9 cellular contexts compared by ENCODE assay signal in the genomic region with DNA sequence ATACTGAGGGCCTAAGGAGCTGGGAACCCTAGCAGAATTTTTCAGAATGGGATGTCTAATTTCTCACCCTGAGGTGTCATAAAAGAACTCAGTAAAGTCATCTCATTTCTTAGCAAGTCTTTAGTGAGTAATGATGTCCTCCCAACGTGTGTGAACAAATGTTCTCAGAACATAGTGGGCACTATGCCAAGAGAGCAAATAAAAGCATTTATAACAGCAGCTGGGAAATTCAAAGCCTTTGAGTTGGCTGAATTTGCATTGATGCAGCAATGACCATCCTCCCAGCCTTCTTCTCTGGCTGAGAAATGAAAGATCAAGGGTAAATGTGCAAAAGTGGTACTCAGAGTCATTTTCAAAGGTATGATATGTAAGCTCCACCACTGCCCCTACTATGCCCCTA.
A peak's percentile ranks its signal among the peaks of the same experiment; 100 is the strongest.
DNase-seq lines count a peak whose midpoint lies in the region; ATAC-seq and TF ChIP-seq lines count a peak whose summit lies in the region.
"Had no signal": no experiment of that assay in that cellular context is flagged by ENCODE, and none has a peak within 500 bp of the region (broad histone marks: within the 10 kb centered on the region; RNA-seq: fewer than 3 reads in every experiment).

No MANE protein-coding gene starts in this region.

- CTCF ChIA-PET in activated CD4-positive, alpha-beta T cell treated with anti-CD3 and anti-CD28 coated beads for 36 hours (lab: Charles Lee), result interaction anchor here (0.6 kb wide), 1 partner anchor 138 kb away, joined by 3 read pairs; no protein-coding TSS in a partner anchor

- TF ChIP-seq CTCF in natural killer cell (IDR thresholded peaks at IDR 0.05), result no peak

- intact Hi-C loops in activated CD4-positive, alpha-beta T cell treated with anti-CD3 and anti-CD28 coated beads for 36 hours (cut with DNase I, micrococcal nuclease), result loop anchor here (1.0 to 5.0 kb wide), 5 partner anchors 17 to 279 kb away; no protein-coding TSS in a partner anchor
- intact Hi-C loops in natural killer cell (cut with micrococcal nuclease), result no loop called here

- H3K36me3 ChIP-seq in adipocyte (ENCODE audit: control insufficient read depth, insufficient read depth, low read length, severe bottlenecking), result no peaks in the 10 kb centered on the region

- no peaks in the 10 kb centered on the region for H3K9me3 ChIP-seq in adipocyte (ENCODE audit: control insufficient read depth, low read length)

- peaks cover 4% of the 10 kb centered on the region for H3K4me1 ChIP-seq in adipocyte (ENCODE audit: control insufficient read depth, insufficient read depth, low read length)

- no peak overlapping the region for H3K9ac ChIP-seq in adipocyte (ENCODE audit: low read length)

- peak overlapping the region; percentile 59 for H3K27ac Mint-ChIP-seq in activated CD4-positive, alpha-beta T cell treated with anti-CD3 and anti-CD28 coated beads for 36 hours
- peak overlapping the region; percentile 60 to 74 for H3K27ac Mint-ChIP-seq in natural killer cell

- DNase-seq in activated CD4-positive, alpha-beta T cell treated with anti-CD3 and anti-CD28 coated beads for 36 hours, result peak; percentile 43
- no peak for DNase-seq in activated CD4-positive, alpha-beta T cell treated with anti-CD3 and anti-CD28 coated beads, Interleukin-2, amount 50 U/mL, for 4 hours
- DNase-seq in NCI-H146 treated with DMSO at 0.1 percent for 48 hours (lab: John Stamatoyannopoulos, UW; ENCODE audit: unreplicated experiment), result peak; percentile 84
- DNase-seq in adipocyte (ENCODE audit: low read depth), result peak; percentile 29
- no peak for DNase-seq in natural killer cell
- DNase-seq: amniotic stem cell had no signal

- ATAC-seq in activated CD4-positive, alpha-beta T cell treated with anti-CD3 and anti-CD28 coated beads for 36 hours, result peak; percentile 81
- peak; percentile 84 to 87 (median 87) for ATAC-seq in natural killer cell
- ATAC-seq in HG03280 (IDR thresholded peaks at IDR 0.05; ENCODE audit: unreplicated experiment), result no peak
- ATAC-seq in HG02852 (IDR thresholded peaks at IDR 0.05; ENCODE audit: unreplicated experiment), result no peak
- no peak for ATAC-seq in HG02571 (IDR thresholded peaks at IDR 0.05; ENCODE audit: unreplicated experiment)

- POLR2A ChIA-PET in activated CD4-positive, alpha-beta T cell treated with anti-CD3 and anti-CD28 coated beads for 36 hours (lab: Charles Lee), result interaction anchor here (0.6 to 1.2 kb wide), 8 partner anchors 17 to 213 kb away, joined by 3 to 11 read pairs (median 3); partner anchors contain the start of genes CDNF, HSPA14, MSANTD7 and SUV39H2

- H3K4me3 Mint-ChIP-seq in activated CD4-positive, alpha-beta T cell treated with anti-CD3 and anti-CD28 coated beads for 36 hours, result no peak overlapping the region
- H3K4me3 Mint-ChIP-seq in natural killer cell, result peak overlapping the region; percentile 29

- H3K4me1 Mint-ChIP-seq in activated CD4-positive, alpha-beta T cell treated with anti-CD3 and anti-CD28 coated beads for 36 hours, result peaks cover 60% of the 10 kb centered on the region
- peaks cover 52 to 70% of the 10 kb centered on the region in 2 donors for H3K4me1 Mint-ChIP-seq in natural killer cell

- no peaks in the 10 kb centered on the region for H3K27me3 Mint-ChIP-seq in activated CD4-positive, alpha-beta T cell treated with anti-CD3 and anti-CD28 coated beads for 36 hours
- no peaks in the 10 kb centered on the region for H3K27me3 Mint-ChIP-seq in natural killer cell (ENCODE audit: low read depth in 2 of 2)

- no peak overlapping the region for H3K4me3 ChIP-seq in adipocyte (ENCODE audit: low read length)

- peaks cover 23% of the 10 kb centered on the region for H3K36me3 Mint-ChIP-seq in activated CD4-positive, alpha-beta T cell treated with anti-CD3 and anti-CD28 coated beads for 36 hours (ENCODE audit: low read depth)
- H3K36me3 Mint-ChIP-seq in natural killer cell, result no peaks in the 10 kb centered on the region

- H3K27me3 ChIP-seq in adipocyte (replicated peaks; ENCODE audit: control insufficient read depth, insufficient read depth, low read length), result peaks cover 3% of the 10 kb centered on the region

- H3K9me3 Mint-ChIP-seq in activated CD4-positive, alpha-beta T cell treated with anti-CD3 and anti-CD28 coated beads for 36 hours (ENCODE audit: low read depth), result peaks cover 20% of the 10 kb centered on the region
- peaks cover 2% of the 10 kb centered on the region in 2 donors for H3K9me3 Mint-ChIP-seq in natural killer cell

Comparison
In these comparisons a context has a peak if more than half of its experiments do, and no peak if none do; other contexts are left out.
1. DNase-seq: peak in activated CD4-positive, alpha-beta T cell treated with anti-CD3 and anti-CD28 coated beads for 36 hours (single experiment), NCI-H146 treated with DMSO at 0.1 percent for 48 hours (single experiment) and adipocyte (single experiment); none in activated CD4-positive, alpha-beta T cell treated with anti-CD3 and anti-CD28 coated beads, Interleukin-2, amount 50 U/mL, for 4 hours (0 of 2) and natural killer cell (single experiment).
2. ATAC-seq: peak in activated CD4-positive, alpha-beta T cell treated with anti-CD3 and anti-CD28 coated beads for 36 hours (single experiment) and natural killer cell (3 of 3); none in HG03280 (single experiment), HG02852 (single experiment) and HG02571 (single experiment).